Comparison of ENCODE assay signal across 8 cellular contexts in genomic region chrX:118459494-118459893, GRCh38. TPM values are rescaled to one million over a fixed set of nuclear protein-coding genes. Genes with fewer than 3 reads are reported as not detected.
A peak's percentile ranks its signal among the peaks of the same experiment; 100 is the strongest.
DNase-seq lines count a peak whose midpoint lies in the region; ATAC-seq and TF ChIP-seq lines count a peak whose summit lies in the region.

No MANE protein-coding gene starts in this region.

- no peaks in the 10 kb centered on the region for H3K27me3 Mint-ChIP-seq in MCF 10A (ENCODE audit: insufficient read depth, unreplicated experiment)

- H3K9me3 ChIP-seq in liver (ENCODE audit: control insufficient read depth in 4 of 4, low read length in 3 of 4), result no peaks in the 10 kb centered on the region

- H3K9me3 Mint-ChIP-seq in MCF 10A (ENCODE audit: unreplicated experiment), result no peaks in the 10 kb centered on the region

- CTCF ChIA-PET in MCF 10A (lab: Yijun Ruan, JAX), result interaction anchor here (0.5 to 8.1 kb wide), 11 partner anchors 11 to 149 kb away, joined by 3 to 109 read pairs (median 5); no protein-coding TSS in a partner anchor

- WGBS in liver, result 2% methylated on average over 4 of the region's 4 CpGs

- H3K36me3 Mint-ChIP-seq in MCF 10A (ENCODE audit: insufficient read depth, unreplicated experiment), result no peaks in the 10 kb centered on the region

- TF ChIP-seq RAD21 in liver (IDR thresholded peaks at IDR 0.05), result peak; percentile 88 to 92

- H3K27me3 ChIP-seq in liver (ENCODE audit: control insufficient read depth in 4 of 4, insufficient read depth in 4 of 4, low read length in 3 of 4), result no peaks in the 10 kb centered on the region

- no peaks in the 10 kb centered on the region for H3K4me1 ChIP-seq in liver (ENCODE audit: control insufficient read depth in 4 of 4, insufficient read depth in 4 of 4, low read length in 3 of 4)

- H3K4me1 Mint-ChIP-seq in MCF 10A (ENCODE audit: insufficient read depth, unreplicated experiment), result no peaks in the 10 kb centered on the region

- intact Hi-C loops in MCF 10A (cut with micrococcal nuclease), result loop anchor here (1.0 kb wide), 2 partner anchors 142 to 348 kb away; no protein-coding TSS in a partner anchor

- no peak overlapping the region for H3K27ac ChIP-seq in liver (ENCODE audit: low read depth in 1 of 2, low read length in 2 of 2)

- TF ChIP-seq CTCF in MCF 10A (IDR thresholded peaks at IDR 0.05; ENCODE audit: unreplicated experiment), result peak; percentile 46
- peak; percentile 60 for TF ChIP-seq CTCF in liver (IDR thresholded peaks at IDR 0.05; ENCODE audit: low read depth, low read length, missing input control)

- peak; percentile 11 for DNase-seq in stimulated activated CD4-positive, alpha-beta T cell treated with anti-CD3 and anti-CD28 coated beads, Interleukin-4, amount 100 ng/mL, for 24 hours
- DNase-seq in stimulated activated CD4-positive, alpha-beta T cell treated with anti-CD3 and anti-CD28 coated beads, Interleukin-2, amount 100 ng/mL, for 24 hours, result no peak
- DNase-seq in NCI-H748 treated with DMSO at 0.1 percent for 48 hours (lab: John Stamatoyannopoulos, UW), result peak; percentile 40
- peak; percentile 51 for DNase-seq in MCF 10A (ENCODE audit: unreplicated experiment)

- POLR2A ChIA-PET in MCF 10A (lab: Yijun Ruan, JAX), result interaction anchor here (0.7 to 1.0 kb wide), 2 partner anchors 141 to 143 kb away, joined by 3 to 4 read pairs; no protein-coding TSS in a partner anchor

- H3K9ac ChIP-seq in liver (ENCODE audit: low read depth in 1 of 2, low read length in 2 of 2), result no peak overlapping the region

- H3K4me3 Mint-ChIP-seq in MCF 10A (ENCODE audit: unreplicated experiment), result no peak overlapping the region

- no peak overlapping the region for H3K4me3 ChIP-seq in liver (ENCODE audit: low read depth in 1 of 3, low read length in 3 of 3)

- ATAC-seq in HG03135 (IDR thresholded peaks at IDR 0.05; ENCODE audit: unreplicated experiment) (peak; percentile 62), GM21786 (IDR thresholded peaks at IDR 0.05; ENCODE audit: unreplicated experiment) (no peak), GM19397 (IDR thresholded peaks at IDR 0.05; ENCODE audit: unreplicated experiment) (no peak)

- no peaks in the 10 kb centered on the region for H3K36me3 ChIP-seq in liver (ENCODE audit: control insufficient read depth in 4 of 4, insufficient read depth in 3 of 4, low read depth in 1 of 4, low read length in 3 of 4)

- no TSS peak for BruUV-seq in MCF 10A (replicated peaks; lab: Mats Ljungman, UMichigan)

- H3K27ac Mint-ChIP-seq in MCF 10A (ENCODE audit: low read depth, unreplicated experiment), result no peak overlapping the region

TF ChIP-seq in liver, 16 proteins besides CTCF, POLR2A, EP300 and RAD21:
- TF ChIP-seq FOXA1 (IDR thresholded peaks at IDR 0.05), result no peak
- TF ChIP-seq JUND (IDR thresholded peaks at IDR 0.05), result peak in 1 of 2 donors; percentile 13
- peak; percentile 22 for TF ChIP-seq TAF1 (conservative IDR thresholded peaks at IDR 0.05)

RNA-seq across cellular contexts. Expression of gene DOCK11, which starts 36.1 kb away (rescaled TPM):
- 1.9 and 3.1 TPM in 2 replicates for total RNA-seq in MCF 10A (2022)
- 1 to 10 TPM; 4.9 to 9.3 TPM for total RNA-seq in liver
- 1 to 10 TPM; 1.3 to 2.6 TPM for polyA plus RNA-seq in liver

Comparison
In these comparisons a context has a peak if more than half of its experiments do, and no peak if none do; other contexts are left out.
1. DNase-seq: peak in stimulated activated CD4-positive, alpha-beta T cell treated with anti-CD3 and anti-CD28 coated beads, Interleukin-4, amount 100 ng/mL, for 24 hours (single experiment), NCI-H748 treated with DMSO at 0.1 percent for 48 hours (single experiment) and MCF 10A (single experiment); none in stimulated activated CD4-positive, alpha-beta T cell treated with anti-CD3 and anti-CD28 coated beads, Interleukin-2, amount 100 ng/mL, for 24 hours (0 of 2).